28 cellular contexts compared by ENCODE assay signal in the genomic region with DNA sequence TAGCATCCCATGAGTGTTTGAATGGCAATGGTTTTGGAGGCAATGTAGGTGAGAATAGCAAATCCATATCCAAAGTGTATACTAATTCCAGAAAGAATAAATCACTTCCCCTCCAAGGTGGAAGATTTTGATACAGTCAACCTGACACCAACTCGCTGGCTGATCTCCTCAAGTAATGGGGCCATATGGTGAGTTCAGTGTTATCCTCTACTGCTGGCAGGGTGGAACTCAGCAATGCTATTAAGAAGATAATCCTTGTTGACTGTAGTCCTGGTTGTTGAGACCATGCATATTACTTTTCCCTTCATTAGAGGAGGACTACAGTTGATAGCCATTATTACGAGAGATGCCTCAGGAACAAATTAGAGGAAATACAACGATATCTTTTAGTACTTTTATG. TPM values are rescaled to one million over a fixed set of nuclear protein-coding genes. Genes with fewer than 3 reads are reported as not detected.
"Had no signal": no experiment of that assay in that cellular context is flagged by ENCODE, and none has a peak within 500 bp of the region (broad histone marks: within the 10 kb centered on the region; RNA-seq: fewer than 3 reads in every experiment).

No MANE protein-coding gene starts in this region.

- H3K4me1 Mint-ChIP-seq: nephron progenitor cell had no signal

- H3K36me3 ChIP-seq: heart left ventricle, spleen, stomach, thoracic aorta, transverse colon had no signal

- H3K27me3 ChIP-seq: spleen, stomach had no signal

- H3K27ac Mint-ChIP-seq: nephron progenitor cell had no signal

- H3K9me3 ChIP-seq: heart left ventricle, spleen, stomach, thoracic aorta, transverse colon had no signal

- H3K27ac ChIP-seq: dorsolateral prefrontal cortex, heart left ventricle, stomach, thoracic aorta, transverse colon had no signal

- H3K4me3 ChIP-seq: dorsolateral prefrontal cortex, heart left ventricle, spleen, stomach, thoracic aorta, transverse colon had no signal

- H3K4me3 Mint-ChIP-seq: nephron progenitor cell had no signal

- DNase-seq: cortex of kidney; dorsolateral prefrontal cortex; effector CD8-positive, alpha-beta T cell; heart left ventricle; hippocampal formation; islet precursor cell; mammary epithelial cell; nephron progenitor cell; posterior cingulate gyrus; spleen; stimulated activated CD4-positive, alpha-beta T cell treated with anti-CD3 and anti-CD28 coated beads, Interleukin-15, amount 100 ng/mL, for 24 hours; stimulated activated CD4-positive, alpha-beta T cell treated with anti-CD3 and anti-CD28 coated beads, Interleukin-1b, Interleukin-23, amount 100 ng/mL, for 48 hours; stimulated activated CD4-positive, alpha-beta T cell treated with anti-CD3 and anti-CD28 coated beads, Interleukin-4, amount 100 ng/mL, for 24 hours; stimulated activated naive CD4-positive, alpha-beta T cell; stomach; substantia nigra; transverse colon had no signal

- ATAC-seq: esophagus mucosa, heart left ventricle, left lobe of liver, sciatic nerve had no signal

- H3K4me1 ChIP-seq: stomach, transverse colon had no signal

RNA-seq across cellular contexts. Expression of a gene that starts 17.8 kb away (rescaled TPM):
- total RNA-seq: fibroblast of lung, myocyte, pulmonary artery endothelial cell had no signal

RNA-seq across cellular contexts. Expression of a gene that starts 47.0 kb away (rescaled TPM):
- total RNA-seq: fibroblast of lung, frontal cortex, glomerular endothelial cell, mammary epithelial cell, myocyte, osteoblast, pulmonary artery endothelial cell had no signal

RNA-seq across cellular contexts. Expression of a gene that starts 56.9 kb away (rescaled TPM):
- total RNA-seq: fibroblast of lung, frontal cortex, glomerular endothelial cell, left lobe of liver, mammary epithelial cell, myocyte, osteoblast, pulmonary artery endothelial cell, skeletal muscle tissue had no signal
